Comparison of ENCODE assay signal across 1 cellular context in genomic region chr1:91710261-91710660, GRCh38.
TF ChIP-seq lines count a peak whose summit lies in the region.

No MANE protein-coding gene starts in this region.

TF ChIP-seq in K562, 482 proteins besides CTCF, POLR2A, EP300 and RAD21 (continued from another document):
- TF ChIP-seq VEZF1 (CRISPR knock-in tag; IDR thresholded peaks at IDR 0.05) (no peak), RBM34 (IDR thresholded peaks at IDR 0.05; ENCODE audit: borderline replicate concordance, insufficient read depth, low read length) (no peak), TSHZ1 (CRISPR knock-in tag; IDR thresholded peaks at IDR 0.05) (no peak), ZNF311 (CRISPR knock-in tag; IDR thresholded peaks at IDR 0.05) (no peak), ZBTB1 (CRISPR knock-in tag; IDR thresholded peaks at IDR 0.05; ENCODE audit: borderline replicate concordance, low read depth) (no peak), NFE2 (IDR thresholded peaks at IDR 0.05; ENCODE audit: low read depth) (no peak), BACH1 (tag; IDR thresholded peaks at IDR 0.05) (no peak), COPS2 (conservative IDR thresholded peaks at IDR 0.05) (no peak), NR0B1 (IDR thresholded peaks at IDR 0.05; ENCODE audit: partially characterized antibody) (no peak), ZSCAN32 (CRISPR knock-in tag; IDR thresholded peaks at IDR 0.05) (no peak)
